In the genomic region with DNA sequence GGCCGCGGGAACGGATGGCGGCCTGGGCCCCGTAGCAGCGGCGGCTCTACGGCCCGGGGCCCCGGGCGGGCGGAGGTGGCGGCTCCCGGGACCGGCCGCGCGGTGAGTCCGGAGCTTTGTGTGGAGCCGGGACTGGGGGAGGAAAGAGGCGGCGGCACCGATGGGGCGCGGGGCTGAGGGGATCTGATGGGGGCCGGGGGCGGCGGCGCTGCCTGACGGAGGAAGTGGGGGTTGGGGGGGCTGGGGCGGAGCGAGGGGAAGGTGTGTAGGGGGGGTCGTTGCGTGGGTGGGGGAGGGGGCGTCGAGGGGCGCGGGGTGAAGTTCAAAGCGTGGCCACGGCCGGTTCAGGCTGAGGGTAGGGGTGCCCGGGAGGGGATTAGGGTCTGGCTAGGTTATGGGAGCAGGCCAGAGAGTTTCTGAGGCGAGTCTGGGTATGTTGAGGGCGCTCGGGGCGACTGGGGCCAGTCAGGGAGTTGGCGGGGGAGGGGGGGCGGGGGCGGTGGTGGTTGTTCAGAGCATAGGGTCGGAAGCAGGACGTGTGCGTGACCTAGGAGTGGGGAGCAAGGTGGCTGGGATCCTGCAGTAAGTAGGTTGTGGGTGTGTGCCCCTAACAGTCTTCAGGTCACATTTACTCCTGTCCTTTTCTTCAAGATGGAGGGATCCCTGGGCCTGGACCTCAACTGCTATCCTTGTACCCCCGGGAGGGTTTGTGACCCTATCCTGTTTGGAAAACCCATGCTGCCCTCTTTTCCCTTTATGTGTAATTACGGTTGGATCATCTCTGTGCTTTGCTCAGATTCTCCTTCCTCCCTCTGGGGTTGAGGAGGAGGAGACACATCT, we compare ENCODE assay signal across 8 cellular contexts. TPM values are rescaled to one million over a fixed set of nuclear protein-coding genes. Genes with fewer than 3 reads are reported as not detected.
DNase-seq lines count a peak whose midpoint lies in the region; ATAC-seq and TF ChIP-seq lines count a peak whose summit lies in the region.

No MANE protein-coding gene starts in this region.

- ATAC-seq in aorta (ENCODE audit: low FRiP score): peak; percentile 77

- H3K4me3 Mint-ChIP-seq in activated naive CD8-positive, alpha-beta T cell: peak overlapping the region; percentile 95

- no peaks in the 10 kb centered on the region for H3K9me3 Mint-ChIP-seq in activated naive CD8-positive, alpha-beta T cell (ENCODE audit: low read depth)

- peaks cover 0 to 3% of the 10 kb centered on the region in 2 donors for H3K36me3 ChIP-seq in aorta (ENCODE audit: control insufficient read depth in 1 of 2, insufficient read depth in 2 of 2, low read length in 1 of 2)

- peak; percentile 26; the same call in 1 of the 2 replicates for TF ChIP-seq POLR2A in Raji (IDR thresholded peaks at IDR 0.05; ENCODE audit: insufficient read depth, low read depth, low read length)

- peaks cover 84% of the 10 kb centered on the region for H3K4me1 Mint-ChIP-seq in activated naive CD8-positive, alpha-beta T cell (ENCODE audit: low read depth)

- H3K27me3 ChIP-seq in HL-60 (ENCODE audit: insufficient read depth, poor library complexity, severe bottlenecking) (no peaks in the 10 kb centered on the region), aorta (ENCODE audit: control insufficient read depth in 1 of 2, insufficient read depth in 2 of 2, low read length in 1 of 2) (no peaks in the 10 kb centered on the region)

- H3K4me1 ChIP-seq in aorta (ENCODE audit: control insufficient read depth in 1 of 2, insufficient read depth in 2 of 2, low read length in 2 of 2): peaks cover 4 to 11% of the 10 kb centered on the region in 2 donors

- peaks cover 4% of the 10 kb centered on the region for H3K36me3 Mint-ChIP-seq in activated naive CD8-positive, alpha-beta T cell

- H3K4me3 ChIP-seq in GM08714 (ENCODE audit: low read length): peak overlapping the region; percentile 89
- peak overlapping the region; percentile 53 for H3K4me3 ChIP-seq in HL-60 (replicated peaks; ENCODE audit: insufficient read depth, low read length)
- H3K4me3 ChIP-seq in aorta (ENCODE audit: low read length in 2 of 2): peak overlapping the region; percentile 79 to 100

- no peaks in the 10 kb centered on the region for H3K27me3 Mint-ChIP-seq in activated naive CD8-positive, alpha-beta T cell

- TF ChIP-seq CTCF in HL-60 (IDR thresholded peaks at IDR 0.05; ENCODE audit: insufficient read depth, low read length): no peak

- 0 to 1% methylated on average over 14 to 54 of the region's 54 CpGs for WGBS in aorta, 2 donors

- no peaks in the 10 kb centered on the region for H3K9me3 ChIP-seq in aorta (ENCODE audit: control insufficient read depth, low read length)

- H3K27ac ChIP-seq in HL-60 (replicated peaks): peak overlapping the region; percentile 49
- no peak overlapping the region for H3K27ac ChIP-seq in aorta (ENCODE audit: low read depth in 1 of 2, low read length in 2 of 2)

- peak overlapping the region; percentile 95 for H3K27ac Mint-ChIP-seq in activated naive CD8-positive, alpha-beta T cell

- DNase-seq in HL-60 (ENCODE audit: low read depth in 1 of 2, low spot score in 1 of 2): peak in 1 of 2 experiments; percentile 67
- DNase-seq in glomerular endothelial cell (ENCODE audit: extremely low read depth, low read depth, low spot score): peak; percentile 18
- peak in 46 of 56 donors; percentile 8 to 74 (median 43) for DNase-seq in nucleus accumbens (lab: John Stamatoyannopoulos, UW)
- DNase-seq in aorta: peak; percentile 52 to 78
- no peak for DNase-seq in cerebellar nuclear complex (lab: John Stamatoyannopoulos, UW)

- intact Hi-C loops in aorta (cut with DNase I): no loop called here

RNA-seq across cellular contexts. Expression of a gene that starts 0.6 kb away (rescaled TPM):
- total RNA-seq in glomerular endothelial cell (27.8 and 40.0 TPM in 2 replicates), aorta (10 to 100 TPM; 40.5 to 46.7 TPM)
- polyA plus RNA-seq in aorta: 1 to 10 TPM; 5.4 to 6.7 TPM

Comparison
In these comparisons a context has a peak if more than half of its experiments do, and no peak if none do; other contexts are left out.
1. DNase-seq: peak in glomerular endothelial cell (single experiment), nucleus accumbens (46 of 56) and aorta (2 of 2); none in cerebellar nuclear complex (0 of 2).
2. Peak in every context shown above with its lines, with median percentiles within 50 percentile points of each other: H3K4me3 ChIP-seq.